Comparison of ENCODE assay signal across 15 cellular contexts in genomic region chr20:38110525-38111178, GRCh38. TPM values are rescaled to one million over a fixed set of nuclear protein-coding genes. Genes with fewer than 3 reads are reported as not detected.
DNase-seq lines count a peak whose midpoint lies in the region; ATAC-seq, FAIRE-seq and TF ChIP-seq lines count a peak whose summit lies in the region.
"Had no signal": no experiment of that assay in that cellular context is flagged by ENCODE, and none has a peak within 500 bp of the region (broad histone marks: within the 10 kb centered on the region; RNA-seq: fewer than 3 reads in every experiment).

No MANE protein-coding gene starts in this region.

- FAIRE-seq in GM19239 (lab: Jason Lieb, UNC), result no peak
- FAIRE-seq: G401.6 had no signal

- peak overlapping the region; percentile 56 for H3K4me2 ChIP-seq in fibroblast of lung (ENCODE audit: extremely low read depth, insufficient read depth, low read length)

- H3K27me3 ChIP-seq in Panc1 (ENCODE audit: control insufficient read depth, insufficient read depth, low read length) (no peaks in the 10 kb centered on the region), fibroblast of lung (ENCODE audit: control insufficient read depth, insufficient read depth, low read length) (no peaks in the 10 kb centered on the region), sigmoid colon (no peaks in the 10 kb centered on the region)
- H3K27me3 ChIP-seq: BLaER1 treated with 17β-estradiol and CSF1 and Interleukin-3, amounts not matched to agents 10 nM and 100 nM had no signal

- H3K4me1 ChIP-seq in Panc1 (ENCODE audit: control insufficient read depth, insufficient read depth, low read length) (peaks cover 37% of the 10 kb centered on the region), fibroblast of lung (ENCODE audit: control insufficient read depth, extremely low read depth, insufficient read depth, low read length) (peaks cover 20% of the 10 kb centered on the region), sigmoid colon (peaks cover 0 to 73% (median 49%) of the 10 kb centered on the region in 4 donors)

- in situ Hi-C loops in Panc1 (cut with HindIII; ENCODE audit: low pct_unique_long_range_greater_than_20kb, low sequenced_read_pairs), result no loop called here

- TF ChIP-seq EP300 in sigmoid colon (IDR thresholded peaks at IDR 0.05), result no peak

- H3K4me3 ChIP-seq in Panc1 (ENCODE audit: low read depth in 2 of 2, low read length in 2 of 2) (no peak overlapping the region), fibroblast of lung (replicated peaks in 1 of 4; ENCODE audit: control extremely low read depth in 1 of 4, insufficient read depth in 1 of 4, low read depth in 3 of 4, low read length in 4 of 4) (no peak overlapping the region), sigmoid colon (no peak overlapping the region)
- H3K4me3 ChIP-seq: BLaER1 treated with 17β-estradiol and CSF1 and Interleukin-3, amounts not matched to agents 10 nM and 100 nM had no signal

- no peak for DNase-seq in Panc1 (ENCODE audit: low read depth, low spot score)
- no peak for DNase-seq in fibroblast of lung (ENCODE audit: low read depth in 2 of 2)
- no peak for DNase-seq in sigmoid colon
- DNase-seq in GM10248 (ENCODE audit: extremely low spot score), result no peak
- DNase-seq in NAMALWA (ENCODE audit: low spot score), result no peak
- no peak for DNase-seq in foreskin melanocyte
- DNase-seq in GM19239 (ENCODE audit: insufficient read length, low spot score), result no peak
- DNase-seq: NCI-H345; occipital lobe; RPMI8226; stimulated activated CD4-positive, alpha-beta T cell treated with anti-CD3 and anti-CD28 coated beads, Interleukin-2, amount 100 ng/mL, for 24 hours had no signal

- no peak overlapping the region for H3K9ac ChIP-seq in fibroblast of lung (ENCODE audit: insufficient read depth, low read length)
- H3K9ac ChIP-seq: BLaER1 treated with 17β-estradiol and CSF1 and Interleukin-3, amounts not matched to agents 10 nM and 100 nM had no signal

- WGBS in sigmoid colon, 2 donors, result 59 to 87% methylated on average over 8 of the region's 8 CpGs

- H3K27ac ChIP-seq in C4-2B (peak overlapping the region; percentile 89), Panc1 (ENCODE audit: low read length) (peak overlapping the region; percentile 92), fibroblast of lung (ENCODE audit: insufficient read depth, low read length) (peak overlapping the region; percentile 65), sigmoid colon (peak overlapping the region; percentile 78 to 88 (median 82))

- H3K9me3 ChIP-seq in Panc1 (ENCODE audit: control insufficient read depth, insufficient read depth, low read depth, low read length) (no peaks in the 10 kb centered on the region), fibroblast of lung (ENCODE audit: control insufficient read depth, insufficient read depth, low read depth, low read length) (no peaks in the 10 kb centered on the region), sigmoid colon (no peaks in the 10 kb centered on the region)
- H3K9me3 ChIP-seq: BLaER1 treated with 17β-estradiol and CSF1 and Interleukin-3, amounts not matched to agents 10 nM and 100 nM had no signal

- intact Hi-C loops in Panc1 (cut with micrococcal nuclease; ENCODE audit: unreplicated experiment), result no loop called here
- intact Hi-C loops in sigmoid colon (cut with DNase I), result no loop called here

- no peak for TF ChIP-seq CTCF in C4-2B (conservative IDR thresholded peaks at IDR 0.05)
- no peak for TF ChIP-seq CTCF in Panc1 (IDR thresholded peaks at IDR 0.05)
- TF ChIP-seq CTCF in fibroblast of lung (conservative IDR thresholded peaks at IDR 0.05 in 1 of 2, IDR thresholded peaks at IDR 0.05 in 1 of 2; ENCODE audit: low read depth in 1 of 2, low read length in 2 of 2), result no peak
- no peak for TF ChIP-seq CTCF in sigmoid colon (IDR thresholded peaks at IDR 0.05)
- TF ChIP-seq CTCF in GM10248 (IDR thresholded peaks at IDR 0.05; ENCODE audit: control extremely low read depth, extremely low read depth, low read depth, missing control alignments), result no peak

- POLR2A ChIA-PET in Panc1 (lab: Charles Lee) (interaction anchor here (0.6 kb wide), 1 partner anchor 10 kb away, joined by 3 read pairs; no protein-coding TSS in a partner anchor), GM10248 (lab: Yijun Ruan, JAX) (interaction anchor here (0.6 kb wide), 1 partner anchor 321 kb away, joined by 3 read pairs; no protein-coding TSS in a partner anchor)

- H4K20me1 ChIP-seq in fibroblast of lung (ENCODE audit: control insufficient read depth, extremely low read depth, insufficient read depth, low read length), result no peaks in the 10 kb centered on the region
- H4K20me1 ChIP-seq: BLaER1 treated with 17β-estradiol and CSF1 and Interleukin-3, amounts not matched to agents 10 nM and 100 nM had no signal

- CTCF ChIA-PET in Panc1 (lab: Charles Lee) (interaction anchor here (0.6 kb wide), 1 partner anchor 119 kb away, joined by 3 read pairs; no protein-coding TSS in a partner anchor), GM10248 (lab: Yijun Ruan, JAX) (interaction anchor here (1.2 to 2.4 kb wide), 3 partner anchors 31 to 111 kb away, joined by 3 to 12 read pairs (median 5); no protein-coding TSS in a partner anchor)

- no peaks in the 10 kb centered on the region for H3K79me2 ChIP-seq in fibroblast of lung (ENCODE audit: control insufficient read depth, insufficient read depth, low read length)

- H2AFZ ChIP-seq in fibroblast of lung (ENCODE audit: low read length), result no peak overlapping the region

- H3K36me3 ChIP-seq in Panc1 (ENCODE audit: control insufficient read depth, insufficient read depth, low read length) (no peaks in the 10 kb centered on the region), fibroblast of lung (ENCODE audit: control insufficient read depth, insufficient read depth, low read length) (no peaks in the 10 kb centered on the region), sigmoid colon (no peaks in the 10 kb centered on the region)
- H3K36me3 ChIP-seq: BLaER1 treated with 17β-estradiol and CSF1 and Interleukin-3, amounts not matched to agents 10 nM and 100 nM had no signal

- peak; percentile 14; the same call in 1 of the 2 replicates for ATAC-seq in Panc1
- ATAC-seq: stimulated activated effector memory CD8-positive, alpha-beta T cell treated with anti-CD3 and anti-CD28 coated beads, Interleukin-12 subunit alpha, Interleukin-12 subunit beta, amount 100 ng/mL, for 72 hours had no signal

- no TSS peak for BruUV-seq in Panc1 (replicated peaks; lab: Mats Ljungman, UMichigan)

- no peak for TF ChIP-seq POLR2A in sigmoid colon (IDR thresholded peaks at IDR 0.05)

RNA-seq across cellular contexts. Expression of gene TGM2, which starts 54.4 kb away (rescaled TPM):
- total RNA-seq in Panc1 (2021; ENCODE audit: unreplicated experiment) (113 TPM), fibroblast of lung (58.6 and 103 TPM in 2 replicates), sigmoid colon (100 to 1,000 TPM in 2 of 4 donors, 10 to 100 TPM in 2; 14.8 to 104 (median 60.7) TPM)
- 205 TPM for polyA plus RNA-seq in Panc1 (2012; ENCODE audit: insufficient read length)
- polyA plus RNA-seq in fibroblast of lung (129 and 238 TPM in 2 replicates), sigmoid colon (10 to 100 TPM in 1 of 3 donors, 1 to 10 TPM in 2; 6.5 to 71.1 (median 7.2) TPM)
- 135 and 254 TPM in 2 replicates for polyA plus RNA-seq in fibroblast of lung (2012)
- 160 and 334 TPM in 2 replicates for polyA minus RNA-seq in fibroblast of lung (ENCODE audit: low replicate concordance)
